In the genomic region with DNA sequence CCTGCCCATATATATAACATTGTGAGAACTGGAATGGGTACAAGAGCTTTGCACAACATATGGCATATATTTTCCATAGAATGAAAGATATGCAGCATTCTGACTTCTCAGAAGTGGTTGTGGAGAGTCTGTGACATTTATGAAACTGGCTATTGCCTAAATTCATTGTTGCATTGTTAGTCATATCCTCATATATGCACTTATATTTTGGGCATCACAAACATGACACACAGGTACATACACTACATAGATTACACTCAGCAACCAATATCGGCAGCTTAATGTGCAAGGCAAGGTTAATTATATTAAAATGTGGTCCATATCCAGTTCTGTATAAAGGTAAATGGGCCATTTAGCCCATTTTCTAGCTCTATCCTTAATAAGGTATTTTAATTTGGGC, we compare ENCODE assay signal across 29 cellular contexts.
"Had no signal": no experiment of that assay in that cellular context is flagged by ENCODE, and none has a peak within 500 bp of the region (broad histone marks: within the 10 kb centered on the region; RNA-seq: fewer than 3 reads in every experiment).

No MANE protein-coding gene starts in this region.

- H3K36me3 ChIP-seq: neural progenitor cell, ovary, right lobe of liver, sigmoid colon, stomach, thoracic aorta, thyroid gland, tibial nerve, upper lobe of left lung, vagina had no signal

- H2AFZ ChIP-seq: neural progenitor cell, parathyroid adenoma had no signal

- H3K4me3 ChIP-seq: neural progenitor cell, ovary, psoas muscle, right lobe of liver, sigmoid colon, stomach, thoracic aorta, thyroid gland, tibial nerve, upper lobe of left lung, vagina had no signal

- H3K4me1 ChIP-seq: neural progenitor cell, parathyroid adenoma, psoas muscle, right lobe of liver, sigmoid colon, stomach, thyroid gland, tibial nerve, upper lobe of left lung, vagina had no signal

- H3K79me2 ChIP-seq: parathyroid adenoma had no signal

- H3K27me3 Mint-ChIP-seq: progenitor cell of endocrine pancreas; stimulated activated naive B cell treated with anti-CD40 and anti-IgM and Interleukin-4, amounts not matched to agents 10 μg/mL and 1 μg/mL and 100 μg/mL, for 72 hours had no signal

- H3K4me2 ChIP-seq: neural progenitor cell had no signal

- H3K27me3 ChIP-seq: neural progenitor cell, ovary, right lobe of liver, sigmoid colon, stomach, thyroid gland, tibial nerve, upper lobe of left lung, vagina had no signal

- H3K9me3 Mint-ChIP-seq: nephron, neural progenitor cell had no signal

- H3K36me3 Mint-ChIP-seq: naive thymus-derived CD4-positive, alpha-beta T cell; natural killer cell; neural progenitor cell; stimulated activated effector memory CD8-positive, alpha-beta T cell treated with anti-CD3 and anti-CD28 coated beads, Interleukin-12 subunit alpha, Interleukin-12 subunit beta, amount 100 ng/mL, for 72 hours; stimulated activated naive B cell treated with anti-CD40 and anti-IgM and Interleukin-4, amounts not matched to agents 10 μg/mL and 1 μg/mL and 100 μg/mL, for 72 hours had no signal

- H3K9ac ChIP-seq: neural progenitor cell, parathyroid adenoma had no signal

- DNase-seq: naive thymus-derived CD4-positive, alpha-beta T cell; natural killer cell; occipital lobe; ovary; posterior cingulate gyrus; psoas muscle; right cardiac atrium; right lobe of liver; sigmoid colon; small intestine; stimulated activated CD4-positive, alpha-beta T cell treated with anti-CD3 and anti-CD28 coated beads, Interleukin-15, amount 100 ng/mL, for 24 hours; stimulated activated CD4-positive, alpha-beta T cell treated with anti-CD3 and anti-CD28 coated beads, Interleukin-2, amount 100 ng/mL, for 24 hours; stimulated activated CD4-positive, alpha-beta T cell treated with anti-CD3 and anti-CD28 coated beads, Interleukin-2, amount 100 ng/mL, for 48 hours; stimulated activated CD4-positive, alpha-beta T cell treated with anti-CD3 and anti-CD28 coated beads, Interleukin-4, amount 100 ng/mL, for 24 hours; stimulated activated naive B cell treated with anti-CD40 and anti-IgM and Interleukin-4, amounts not matched to agents 10 μg/mL and 1 μg/mL and 100 μg/mL, for 72 hours; stimulated activated naive CD4-positive, alpha-beta T cell treated with Interleukin-2 at 50 U/mL for 16 hours; stomach; thyroid gland; trophoblast cell; upper lobe of left lung had no signal

- H3K4me1 Mint-ChIP-seq: naive thymus-derived CD4-positive, alpha-beta T cell; natural killer cell; nephron; neural progenitor cell; stimulated activated effector memory CD8-positive, alpha-beta T cell treated with anti-CD3 and anti-CD28 coated beads, Interleukin-12 subunit alpha, Interleukin-12 subunit beta, amount 100 ng/mL, for 72 hours; stimulated activated naive B cell treated with anti-CD40 and anti-IgM and Interleukin-4, amounts not matched to agents 10 μg/mL and 1 μg/mL and 100 μg/mL, for 72 hours had no signal

- H3K9me3 ChIP-seq: ovary, psoas muscle, right lobe of liver, sigmoid colon, stomach, thoracic aorta, thyroid gland, tibial nerve, upper lobe of left lung, vagina had no signal

- H3K27ac ChIP-seq: neural progenitor cell, ovary, parathyroid adenoma, psoas muscle, right lobe of liver, sigmoid colon, stomach, thoracic aorta, thyroid gland, tibial nerve, upper lobe of left lung, vagina had no signal

- FAIRE-seq: small intestine, urothelium cell line had no signal

- H3K4me3 Mint-ChIP-seq: naive thymus-derived CD4-positive, alpha-beta T cell; natural killer cell; nephron; neural progenitor cell; stimulated activated effector memory CD8-positive, alpha-beta T cell treated with anti-CD3 and anti-CD28 coated beads, Interleukin-12 subunit alpha, Interleukin-12 subunit beta, amount 100 ng/mL, for 72 hours; stimulated activated naive B cell treated with anti-CD40 and anti-IgM and Interleukin-4, amounts not matched to agents 10 μg/mL and 1 μg/mL and 100 μg/mL, for 72 hours had no signal

- ATAC-seq: naive thymus-derived CD4-positive, alpha-beta T cell; natural killer cell; psoas muscle; right cardiac atrium; right lobe of liver; stimulated activated effector memory CD8-positive, alpha-beta T cell treated with anti-CD3 and anti-CD28 coated beads, Interleukin-12 subunit alpha, Interleukin-12 subunit beta, amount 100 ng/mL, for 72 hours; stimulated activated naive B cell treated with anti-CD40 and anti-IgM and Interleukin-4, amounts not matched to agents 10 μg/mL and 1 μg/mL and 100 μg/mL, for 72 hours had no signal

- H3K27ac Mint-ChIP-seq: naive thymus-derived CD4-positive, alpha-beta T cell; natural killer cell; nephron; neural progenitor cell; progenitor cell of endocrine pancreas; stimulated activated effector memory CD8-positive, alpha-beta T cell treated with anti-CD3 and anti-CD28 coated beads, Interleukin-12 subunit alpha, Interleukin-12 subunit beta, amount 100 ng/mL, for 72 hours; stimulated activated naive B cell treated with anti-CD40 and anti-IgM and Interleukin-4, amounts not matched to agents 10 μg/mL and 1 μg/mL and 100 μg/mL, for 72 hours had no signal
